Comparison of ENCODE assay signal across 22 cellular contexts in genomic region chr15:28917791-28918140, GRCh38. TPM values are rescaled to one million over a fixed set of nuclear protein-coding genes. Genes with fewer than 3 reads are reported as not detected.
DNase-seq lines count a peak whose midpoint lies in the region; ATAC-seq lines count a peak whose summit lies in the region.
"Had no signal": no experiment of that assay in that cellular context is flagged by ENCODE, and none has a peak within 500 bp of the region (broad histone marks: within the 10 kb centered on the region; RNA-seq: fewer than 3 reads in every experiment).

No MANE protein-coding gene starts in this region.

- H3K27me3 ChIP-seq in NT2/D1 (ENCODE audit: insufficient read depth, insufficient read length) = no peaks in the 10 kb centered on the region
- H3K27me3 ChIP-seq: adrenal gland, dorsolateral prefrontal cortex, esophagus muscularis mucosa, pancreas had no signal

- peaks cover 13% of the 10 kb centered on the region for H3K4me1 ChIP-seq in NT2/D1 (ENCODE audit: insufficient read depth, insufficient read length)
- H3K4me1 ChIP-seq: adrenal gland, esophagus muscularis mucosa, pancreas had no signal

- peak; percentile 72 for DNase-seq in cardiac septum (ENCODE audit: low spot score)
- DNase-seq in left cardiac atrium = no peak
- no peak for DNase-seq in NT2/D1 (ENCODE audit: low read depth, low spot score)
- DNase-seq in epidermal melanocyte (ENCODE audit: insufficient read length, low spot score) = no peak
- DNase-seq in NCI-H2171 treated with DMSO at 0.1 percent for 48 hours (lab: John Stamatoyannopoulos, UW) = no peak
- DNase-seq: activated CD4-positive, alpha-beta memory T cell treated with anti-CD3 and anti-CD28 coated beads, Interleukin-2, amount 10 ng/mL, durations not matched to agents 7 days and 5 days; activated CD4-positive, CD25-positive, alpha-beta regulatory T cell; activated T-cell treated with anti-CD3 and anti-CD28 coated beads, Interleukin-2, amount 50 U/mL, for 1 hour; adrenal gland; COR-L47; immature natural killer cell; Kasumi-1; NCI-H1105; NCI-H2107 had no signal

- intact Hi-C loops in cardiac septum (cut with DNase I) (no loop called here), left cardiac atrium (cut with DNase I) (no loop called here)

- peaks cover 6% of the 10 kb centered on the region for H3K36me3 ChIP-seq in NT2/D1 (ENCODE audit: insufficient read depth, insufficient read length, low read length)
- H3K36me3 ChIP-seq: adrenal gland, esophagus muscularis mucosa, pancreas, thoracic aorta had no signal

- ATAC-seq in left cardiac atrium (no peak), GM19324 (IDR thresholded peaks at IDR 0.05; ENCODE audit: low FRiP score, unreplicated experiment) (no peak), GM18907 (IDR thresholded peaks at IDR 0.05; ENCODE audit: unreplicated experiment) (no peak)
- ATAC-seq: pancreas, sciatic nerve had no signal

- H3K4me3 ChIP-seq in NT2/D1 (ENCODE audit: insufficient read length, low read depth) = no peak overlapping the region
- 0 out of 2 replicates have a peak overlapping the region, but pooled peaks have one; percentile 20 for H3K4me3 ChIP-seq in iPS-18c (ENCODE audit: insufficient read depth, low read depth, low read length)
- H3K4me3 ChIP-seq: adrenal gland, esophagus muscularis mucosa, pancreas, thoracic aorta had no signal

- peak overlapping the region; percentile 21 for H3K9ac ChIP-seq in NT2/D1 (ENCODE audit: insufficient read length, low read depth)

- H3K9me3 ChIP-seq in NT2/D1 (ENCODE audit: insufficient read depth, low read length) (no peaks in the 10 kb centered on the region), iPS-18c (ENCODE audit: control insufficient read depth, insufficient read depth, low read length) (peaks cover 2% of the 10 kb centered on the region)
- H3K9me3 ChIP-seq: adrenal gland, esophagus muscularis mucosa, pancreas, thoracic aorta had no signal

RNA-seq across cellular contexts. Expression of gene APBA2, which starts 32.0 kb away (rescaled TPM):
- total RNA-seq in cardiac septum (0.57 TPM), left cardiac atrium (under 1 TPM; 0.73 to 0.85 TPM)
